29 cellular contexts compared by ENCODE assay signal in genomic region chr12:72289633-72290032, GRCh38. TPM values are rescaled to one million over a fixed set of nuclear protein-coding genes. Genes with fewer than 3 reads are reported as not detected.
"Had no signal": no experiment of that assay in that cellular context is flagged by ENCODE, and none has a peak within 500 bp of the region (broad histone marks: within the 10 kb centered on the region; RNA-seq: fewer than 3 reads in every experiment).

No MANE protein-coding gene starts in this region.

- H3K27ac ChIP-seq: adrenal gland, ascending aorta, breast epithelium, colonic mucosa, dorsolateral prefrontal cortex, gastroesophageal sphincter, lower lobe of right lung, thoracic aorta, upper lobe of right lung had no signal

- ATAC-seq: activated T-cell treated with anti-CD3 and anti-CD28 coated beads, Interleukin-2, amount 50 U/mL, for 4 hours; effector memory CD8-positive, alpha-beta T cell; esophagus mucosa; gastroesophageal sphincter; left lobe of liver; lower lobe of right lung; upper lobe of right lung had no signal

- H3K4me3 ChIP-seq: adrenal gland, ascending aorta, breast epithelium, colonic mucosa, dorsolateral prefrontal cortex, gastroesophageal sphincter, lower lobe of right lung, thoracic aorta, upper lobe of right lung had no signal

- H3K27ac Mint-ChIP-seq: activated B cell treated with CpG ODN at 0.5 μM for 24 hours; activated naive CD8-positive, alpha-beta T cell; activated T-helper 2 cell treated with anti-CD3 and anti-CD28 coated beads, Interferon-gamma antibody, Interleukin-2, Interleukin-4, amounts not matched to agents 10 μg/mL and 5 μg/mL and 100 μg/mL, durations not matched to agents 14 hours and 24 hours and 36 hours; effector memory CD8-positive, alpha-beta T cell; naive B cell had no signal

- H3K4me3 Mint-ChIP-seq: activated B cell treated with CpG ODN at 0.5 μM for 24 hours; activated naive CD8-positive, alpha-beta T cell; activated T-cell treated with anti-CD3 and anti-CD28 coated beads, Interleukin-2, amount 50 U/mL, for 4 hours; effector memory CD8-positive, alpha-beta T cell; naive B cell had no signal

- H3K36me3 ChIP-seq: adrenal gland, ascending aorta, breast epithelium, colonic mucosa, gastroesophageal sphincter, lower lobe of right lung, thoracic aorta, upper lobe of right lung had no signal

- H3K9me3 Mint-ChIP-seq: activated B cell treated with CpG ODN at 0.5 μM for 24 hours; activated T-cell treated with anti-CD3 and anti-CD28 coated beads, Interleukin-2, amount 50 U/mL, for 4 hours; activated T-helper 2 cell treated with anti-CD3 and anti-CD28 coated beads, Interferon-gamma antibody, Interleukin-2, Interleukin-4, amounts not matched to agents 10 μg/mL and 5 μg/mL and 100 μg/mL, durations not matched to agents 14 hours and 24 hours and 36 hours; effector memory CD8-positive, alpha-beta T cell had no signal

- H3K27me3 Mint-ChIP-seq: activated B cell treated with CpG ODN at 0.5 μM for 24 hours; effector memory CD8-positive, alpha-beta T cell; naive B cell had no signal

- H3K27me3 ChIP-seq: adrenal gland, ascending aorta, breast epithelium, colonic mucosa, upper lobe of right lung had no signal

- H3K9me3 ChIP-seq: adrenal gland, ascending aorta, breast epithelium, colonic mucosa, gastroesophageal sphincter, lower lobe of right lung, thoracic aorta, upper lobe of right lung had no signal

- DNase-seq: activated B cell treated with CpG ODN at 0.5 μM for 24 hours; activated CD4-positive, alpha-beta T cell treated with anti-CD3 and anti-CD28 coated beads for 4 hours; activated CD4-positive, alpha-beta T cell treated with anti-CD3 and anti-CD28 coated beads, Interleukin-2, amount 50 U/mL, for 48 hours; activated CD8-positive, alpha-beta memory T cell treated with anti-CD3 and anti-CD28 coated beads, Interleukin-2, amount 50 U/mL, for 48 hours; activated naive CD4-positive, alpha-beta T cell; activated T-cell treated with anti-CD3 and anti-CD28 coated beads, Interleukin-2, amount 50 U/mL, for 4 hours; adrenal gland; colonic mucosa; dorsolateral prefrontal cortex; effector memory CD8-positive, alpha-beta T cell; head of caudate nucleus; lower lobe of right lung; naive B cell; occipital lobe; stimulated activated CD4-positive, alpha-beta T cell treated with anti-CD3 and anti-CD28 coated beads, Interleukin-4, amount 100 ng/mL, for 24 hours; stimulated activated naive CD4-positive, alpha-beta T cell treated with Interleukin-2 at 50 U/mL for 16 hours; T-helper 9 cell; upper lobe of right lung had no signal

- H3K4me1 Mint-ChIP-seq: activated B cell treated with CpG ODN at 0.5 μM for 24 hours, naive B cell had no signal

- H3K4me1 ChIP-seq: adrenal gland, ascending aorta, breast epithelium, colonic mucosa, gastroesophageal sphincter, lower lobe of right lung, upper lobe of right lung had no signal

- H3K36me3 Mint-ChIP-seq: activated naive CD8-positive, alpha-beta T cell had no signal

RNA-seq across cellular contexts. Expression of gene TRHDE, which starts 17.5 kb away (rescaled TPM):
- total RNA-seq: activated B cell treated with CpG ODN at 0.5 μM for 24 hours; activated CD8-positive, alpha-beta memory T cell treated with anti-CD3 and anti-CD28 coated beads for 36 hours; activated T-cell treated with anti-CD3 and anti-CD28 coated beads, Interleukin-2, amount 50 U/mL, for 4 hours; activated T-helper 2 cell treated with anti-CD3 and anti-CD28 coated beads, Interferon-gamma antibody, Interleukin-2, Interleukin-4, amounts not matched to agents 10 μg/mL and 5 μg/mL and 100 μg/mL, durations not matched to agents 14 hours and 24 hours and 36 hours; endothelial cell of umbilical vein; T-helper 1 cell treated with Interleukin-12 subunit alpha and Interleukin-12 subunit beta and Interleukin-4 antibody, amounts not matched to agents 30 ng/mL and 1 ng/mL, for 36 hours had no signal
- polyA plus RNA-seq: endothelial cell of umbilical vein had no signal
